ENCODE assay signal across 9 cellular contexts in genomic region chr3:10941972-10942371, GRCh38. TPM values are rescaled to one million over a fixed set of nuclear protein-coding genes. Genes with fewer than 3 reads are reported as not detected.
DNase-seq lines count a peak whose midpoint lies in the region; ATAC-seq and TF ChIP-seq lines count a peak whose summit lies in the region.
"Had no signal": no experiment of that assay in that cellular context is flagged by ENCODE, and none has a peak within 500 bp of the region (broad histone marks: within the 10 kb centered on the region; RNA-seq: fewer than 3 reads in every experiment).

No MANE protein-coding gene starts in this region.

- H3K36me3 ChIP-seq in thoracic aorta (no peaks in the 10 kb centered on the region), thyroid gland (no peaks in the 10 kb centered on the region)
- no peaks in the 10 kb centered on the region for H3K36me3 ChIP-seq in effector memory CD4-positive, alpha-beta T cell (ENCODE audit: control insufficient read depth, insufficient read depth, low read length)

- H3K27ac ChIP-seq in thoracic aorta (no peak overlapping the region), thyroid gland (no peak overlapping the region)
- no peak overlapping the region for H3K27ac ChIP-seq in effector memory CD4-positive, alpha-beta T cell (ENCODE audit: insufficient read depth, low read length, poor library complexity, severe bottlenecking)

- no peaks in the 10 kb centered on the region for H3K9me3 ChIP-seq in thoracic aorta
- H3K9me3 ChIP-seq in effector memory CD4-positive, alpha-beta T cell (ENCODE audit: control insufficient read depth, low read length): no peaks in the 10 kb centered on the region
- no peaks in the 10 kb centered on the region for H3K9me3 ChIP-seq in thyroid gland

- H3K36me3 Mint-ChIP-seq in activated naive CD4-positive, alpha-beta T cell treated with anti-CD3 and anti-CD28 coated beads for 36 hours (ENCODE audit: low read depth): no peaks in the 10 kb centered on the region
- no peaks in the 10 kb centered on the region for H3K36me3 Mint-ChIP-seq in WTC11

- peak; percentile 52 for ATAC-seq in WTC11
- ATAC-seq in thoracic aorta (ENCODE audit: insufficient number of reproducible peaks, low FRiP score, low read depth): no peak
- ATAC-seq in GM21447 (IDR thresholded peaks at IDR 0.05; ENCODE audit: unreplicated experiment): no peak

- TF ChIP-seq CTCF in WTC11 (IDR thresholded peaks at IDR 0.05) (peak; percentile 91), thoracic aorta (IDR thresholded peaks at IDR 0.05) (peak; percentile 44), thyroid gland (IDR thresholded peaks at IDR 0.05) (peak in 3 of 6 experiments; percentile 17 to 47 (median 20))

- CTCF ChIA-PET in activated naive CD4-positive, alpha-beta T cell treated with anti-CD3 and anti-CD28 coated beads for 36 hours (lab: Charles Lee): interaction anchor here (0.5 to 2.0 kb wide), 11 partner anchors 16 to 1334 kb away, joined by 3 to 11 read pairs (median 4); no protein-coding TSS in a partner anchor
- CTCF ChIA-PET in WTC11 (lab: Charles Lee): interaction anchor here (0.5 to 5.7 kb wide), 49 partner anchors 9 to 356 kb away, joined by 3 to 111 read pairs (median 4); partner anchors contain the start of gene SLC6A1

- whole genome bisulfite sequencing in thyroid gland, 2 donors: 58 to 80% methylated on average over 1 of the region's 1 CpG

- POLR2A ChIA-PET in WTC11 (lab: Charles Lee): no interaction called here

- DNase-seq in activated naive CD4-positive, alpha-beta T cell treated with anti-CD3 and anti-CD28 coated beads for 36 hours: peak; percentile 53
- DNase-seq in activated naive CD4-positive, alpha-beta T cell treated with anti-CD3 and anti-CD28 coated beads, Interleukin-2, amount 50 U/mL, for 16 hours: no peak
- DNase-seq in WTC11 (ENCODE audit: low spot score) (peak; percentile 69), iPS-NIHi11 (ENCODE audit: low spot score) (peak; percentile 44), thoracic aorta (ENCODE audit: low spot score) (no peak), thyroid gland (no peak)
- DNase-seq in effector memory CD4-positive, alpha-beta T cell: no peak

- H3K27ac Mint-ChIP-seq in activated naive CD4-positive, alpha-beta T cell treated with anti-CD3 and anti-CD28 coated beads for 36 hours: no peak overlapping the region
- H3K27ac Mint-ChIP-seq in WTC11: no peak overlapping the region

- peaks cover 2% of the 10 kb centered on the region for H3K9me3 Mint-ChIP-seq in activated naive CD4-positive, alpha-beta T cell treated with anti-CD3 and anti-CD28 coated beads for 36 hours
- peaks cover 18% of the 10 kb centered on the region for H3K9me3 Mint-ChIP-seq in WTC11

- no peak overlapping the region for H3K4me3 ChIP-seq in thoracic aorta
- no peak overlapping the region for H3K4me3 ChIP-seq in effector memory CD4-positive, alpha-beta T cell (ENCODE audit: insufficient read depth, low read depth, low read length, poor library complexity, severe bottlenecking)
- no peak overlapping the region for H3K4me3 ChIP-seq in thyroid gland (replicated peaks in 1 of 3)

- H3K27me3 ChIP-seq in thoracic aorta (replicated peaks; ENCODE audit: insufficient read depth): no peaks in the 10 kb centered on the region
- no peaks in the 10 kb centered on the region for H3K27me3 ChIP-seq in effector memory CD4-positive, alpha-beta T cell (replicated peaks; ENCODE audit: control insufficient read depth, insufficient read depth, low read length, poor library complexity, severe bottlenecking)
- no peaks in the 10 kb centered on the region for H3K27me3 ChIP-seq in thyroid gland

- TF ChIP-seq POLR2A in thyroid gland (IDR thresholded peaks at IDR 0.05): no peak

- intact Hi-C loops in activated naive CD4-positive, alpha-beta T cell treated with anti-CD3 and anti-CD28 coated beads for 36 hours (cut with micrococcal nuclease): loop anchor here (1.0 to 10.0 kb wide), 2 partner anchors 184 to 713 kb away; no protein-coding TSS in a partner anchor
- intact Hi-C loops in thyroid gland (cut with DNase I): no loop called here

- peaks cover 12% of the 10 kb centered on the region for H3K27me3 Mint-ChIP-seq in activated naive CD4-positive, alpha-beta T cell treated with anti-CD3 and anti-CD28 coated beads for 36 hours (ENCODE audit: low read depth)
- no peaks in the 10 kb centered on the region; the same call in 1 of the 2 replicates for H3K27me3 Mint-ChIP-seq in WTC11 (ENCODE audit: low read depth)

- H3K4me1 ChIP-seq in thoracic aorta (ENCODE audit: control insufficient read depth in 1 of 2, low read depth in 2 of 2) (no peaks in the 10 kb centered on the region), thyroid gland (no peaks in the 10 kb centered on the region)
- H3K4me1 ChIP-seq in effector memory CD4-positive, alpha-beta T cell (ENCODE audit: control insufficient read depth, insufficient read depth, low read length, poor library complexity, severe bottlenecking): no peaks in the 10 kb centered on the region

- H3K4me1 Mint-ChIP-seq in activated naive CD4-positive, alpha-beta T cell treated with anti-CD3 and anti-CD28 coated beads for 36 hours (ENCODE audit: low read depth): no peaks in the 10 kb centered on the region
- peaks cover 2% of the 10 kb centered on the region; the same call in 1 of the 2 replicates for H3K4me1 Mint-ChIP-seq in WTC11

- no peak overlapping the region for H3K4me3 Mint-ChIP-seq in activated naive CD4-positive, alpha-beta T cell treated with anti-CD3 and anti-CD28 coated beads for 36 hours
- H3K4me3 Mint-ChIP-seq in WTC11: no peak overlapping the region

TF ChIP-seq in WTC11, 78 proteins besides CTCF, POLR2A, EP300 and RAD21:
- TF ChIP-seq GABPB1 (CRISPR knock-in tag; IDR thresholded peaks at IDR 0.05) (no peak), RORB (CRISPR knock-in tag; IDR thresholded peaks at IDR 0.05) (no peak), ETV6 (CRISPR knock-in tag; IDR thresholded peaks at IDR 0.05) (no peak), ZNF671 (CRISPR knock-in tag; IDR thresholded peaks at IDR 0.05) (no peak), AFF4 (CRISPR knock-in tag; IDR thresholded peaks at IDR 0.05; ENCODE audit: borderline replicate concordance) (no peak), ARID4B (CRISPR knock-in tag; IDR thresholded peaks at IDR 0.05; ENCODE audit: borderline replicate concordance) (no peak)

RNA-seq across cellular contexts. Expression of gene SLC6A1, which starts 50.6 kb away (rescaled TPM):
- not detected for total RNA-seq in activated naive CD4-positive, alpha-beta T cell treated with anti-CD3 and anti-CD28 coated beads for 36 hours
- total RNA-seq in WTC11 (2021) (0.50 to 0.72 TPM (median 0.50 TPM) in 3 replicates), thoracic aorta (1 to 10 TPM; 1.2 to 4.6 TPM), thyroid gland (1 to 10 TPM in 1 of 4 donors, under 1 TPM in 1, not detected in 2; 0.27 to 1.3 TPM)
- total RNA-seq: M059J had no signal

Comparison
In these comparisons a context has a peak if more than half of its experiments do, and no peak if none do; other contexts are left out.
1. DNase-seq: peak in activated naive CD4-positive, alpha-beta T cell treated with anti-CD3 and anti-CD28 coated beads for 36 hours (single experiment), WTC11 (single experiment) and iPS-NIHi11 (single experiment); none in activated naive CD4-positive, alpha-beta T cell treated with anti-CD3 and anti-CD28 coated beads, Interleukin-2, amount 50 U/mL, for 16 hours (single experiment), thoracic aorta (single experiment), effector memory CD4-positive, alpha-beta T cell (0 of 3) and thyroid gland (0 of 2).